ENCODE assay signal across 1 cellular context in genomic region chr11:100637706-100638105, GRCh38.
TF ChIP-seq lines count a peak whose summit lies in the region.

No MANE protein-coding gene starts in this region.

TF ChIP-seq in IMR-90, 13 proteins besides CTCF, POLR2A, EP300 and RAD21:
- TF ChIP-seq CEBPB (IDR thresholded peaks at IDR 0.05; ENCODE audit: low read depth, low read length) (no peak), MAFK (IDR thresholded peaks at IDR 0.05; ENCODE audit: low read depth, low read length) (no peak), RCOR1 (IDR thresholded peaks at IDR 0.05; ENCODE audit: insufficient replicate concordance, low read length) (no peak), RFX5 (IDR thresholded peaks at IDR 0.05; ENCODE audit: low read depth, low read length) (no peak), FOS (IDR thresholded peaks at IDR 0.05; ENCODE audit: low read depth, low read length) (no peak), USF2 (IDR thresholded peaks at IDR 0.05; ENCODE audit: low read depth, low read length) (no peak), MAZ (IDR thresholded peaks at IDR 0.05; ENCODE audit: borderline replicate concordance, low read depth, low read length) (no peak), ELK1 (IDR thresholded peaks at IDR 0.05; ENCODE audit: borderline replicate concordance, low read depth, low read length) (no peak), SMC3 (IDR thresholded peaks at IDR 0.05; ENCODE audit: low read depth, low read length) (no peak), CHD1 (IDR thresholded peaks at IDR 0.05; ENCODE audit: low read depth, low read length) (no peak), MXI1 (IDR thresholded peaks at IDR 0.05; ENCODE audit: borderline replicate concordance, low read depth, low read length) (no peak), NFE2L2 (IDR thresholded peaks at IDR 0.05; ENCODE audit: low read depth, low read length) (no peak), BHLHE40 (IDR thresholded peaks at IDR 0.05; ENCODE audit: low read depth, low read length) (no peak)
